In genomic region chr2:31413876-31414550, GRCh38 we compare ENCODE assay signal across 1 cellular context.
TF ChIP-seq lines count a peak whose summit lies in the region.

No MANE protein-coding gene starts in this region.

TF ChIP-seq in GM23338, 12 proteins besides CTCF, POLR2A, EP300 and RAD21 (continued from another document):
- TF ChIP-seq REST (IDR thresholded peaks at IDR 0.05; ENCODE audit: unreplicated experiment) (no peak), EZH2 (IDR thresholded peaks at IDR 0.05; ENCODE audit: low read depth, unreplicated experiment) (no peak), ZNF462 (CRISPR knock-in tag; IDR thresholded peaks at IDR 0.05) (no peak), STAT1 (IDR thresholded peaks at IDR 0.05; ENCODE audit: unreplicated experiment) (no peak), CREB1 (CRISPR knock-in tag; IDR thresholded peaks at IDR 0.05; ENCODE audit: low read depth) (no peak), EZH2phosphoT487 (IDR thresholded peaks at IDR 0.05; ENCODE audit: unreplicated experiment) (no peak), JUNB (IDR thresholded peaks at IDR 0.05; ENCODE audit: unreplicated experiment) (no peak), NANOG (IDR thresholded peaks at IDR 0.05; ENCODE audit: borderline replicate concordance) (no peak)
